1 cellular context compared by ENCODE assay signal in the genomic region with DNA sequence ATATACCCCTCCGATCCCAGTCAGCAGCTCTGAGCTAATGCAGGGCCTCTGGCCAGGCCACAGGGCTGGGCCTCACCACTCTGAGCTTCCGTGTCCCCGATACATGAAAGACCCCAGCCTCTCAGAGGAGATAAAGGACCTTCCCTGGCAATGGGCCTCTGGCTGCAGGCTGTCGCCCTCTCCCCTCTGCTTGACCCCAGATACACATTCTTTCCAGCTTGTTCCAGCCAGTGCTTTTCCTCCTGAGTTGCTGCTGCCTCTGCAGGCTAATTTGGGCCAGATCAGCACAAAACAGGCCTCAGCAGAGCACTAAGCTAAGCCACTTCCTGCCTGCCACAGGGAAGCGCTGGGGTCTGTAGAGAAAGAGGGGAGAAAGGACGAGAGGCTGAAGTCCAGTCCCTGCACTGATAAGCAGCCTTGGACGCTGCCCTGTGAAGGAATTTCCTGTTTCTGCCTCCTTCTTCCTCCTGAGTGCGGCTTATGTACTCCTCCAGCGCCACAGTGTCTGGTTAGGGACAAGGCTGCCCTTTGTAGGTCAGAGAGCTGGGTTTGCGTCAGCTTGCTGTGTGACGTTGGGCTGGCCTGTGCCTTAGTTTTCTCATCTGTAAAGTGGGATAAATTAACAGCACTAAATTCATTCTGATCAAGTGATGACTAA.
TF ChIP-seq lines count a peak whose summit lies in the region.

No MANE protein-coding gene starts in this region.

TF ChIP-seq in HepG2, 621 proteins besides CTCF, POLR2A, EP300 and RAD21 (continued from another document):
- TF ChIP-seq, protein P1, sequence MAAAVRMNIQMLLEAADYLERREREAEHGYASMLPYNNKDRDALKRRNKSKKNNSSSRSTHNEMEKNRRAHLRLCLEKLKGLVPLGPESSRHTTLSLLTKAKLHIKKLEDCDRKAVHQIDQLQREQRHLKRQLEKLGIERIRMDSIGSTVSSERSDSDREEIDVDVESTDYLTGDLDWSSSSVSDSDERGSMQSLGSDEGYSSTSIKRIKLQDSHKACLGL (CRISPR knock-in tag; IDR thresholded peaks at IDR 0.05): no peak
- TF ChIP-seq, protein P2, sequence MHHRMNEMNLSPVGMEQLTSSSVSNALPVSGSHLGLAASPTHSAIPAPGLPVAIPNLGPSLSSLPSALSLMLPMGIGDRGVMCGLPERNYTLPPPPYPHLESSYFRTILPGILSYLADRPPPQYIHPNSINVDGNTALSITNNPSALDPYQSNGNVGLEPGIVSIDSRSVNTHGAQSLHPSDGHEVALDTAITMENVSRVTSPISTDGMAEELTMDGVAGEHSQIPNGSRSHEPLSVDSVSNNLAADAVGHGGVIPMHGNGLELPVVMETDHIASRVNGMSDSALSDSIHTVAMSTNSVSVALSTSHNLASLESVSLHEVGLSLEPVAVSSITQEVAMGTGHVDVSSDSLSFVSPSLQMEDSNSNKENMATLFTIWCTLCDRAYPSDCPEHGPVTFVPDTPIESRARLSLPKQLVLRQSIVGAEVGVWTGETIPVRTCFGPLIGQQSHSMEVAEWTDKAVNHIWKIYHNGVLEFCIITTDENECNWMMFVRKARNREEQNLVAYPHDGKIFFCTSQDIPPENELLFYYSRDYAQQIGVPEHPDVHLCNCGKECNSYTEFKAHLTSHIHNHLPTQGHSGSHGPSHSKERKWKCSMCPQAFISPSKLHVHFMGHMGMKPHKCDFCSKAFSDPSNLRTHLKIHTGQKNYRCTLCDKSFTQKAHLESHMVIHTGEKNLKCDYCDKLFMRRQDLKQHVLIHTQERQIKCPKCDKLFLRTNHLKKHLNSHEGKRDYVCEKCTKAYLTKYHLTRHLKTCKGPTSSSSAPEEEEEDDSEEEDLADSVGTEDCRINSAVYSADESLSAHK (CRISPR knock-in tag; IDR thresholded peaks at IDR 0.05; ENCODE audit: borderline replicate concordance): no peak
- no peak for TF ChIP-seq ZNF773 (CRISPR knock-in tag; IDR thresholded peaks at IDR 0.05; ENCODE audit: borderline replicate concordance)
- no peak for TF ChIP-seq ZNF138 (CRISPR knock-in tag; IDR thresholded peaks at IDR 0.05; ENCODE audit: low read depth)
- no peak; the same call in 1 of the 2 replicates for TF ChIP-seq ZNF460 (CRISPR knock-in tag; IDR thresholded peaks at IDR 0.05; ENCODE audit: borderline replicate concordance)
- TF ChIP-seq ZNF354B (CRISPR knock-in tag; IDR thresholded peaks at IDR 0.05): peak; percentile 85; the same call in 1 of the 2 replicates
- no peak for TF ChIP-seq ZNF652 (CRISPR knock-in tag; IDR thresholded peaks at IDR 0.05; ENCODE audit: borderline replicate concordance, low read depth)
- no peak for TF ChIP-seq SP1 (IDR thresholded peaks at IDR 0.05)
- peak; percentile 38 for TF ChIP-seq SP1 (CRISPR knock-in tag; IDR thresholded peaks at IDR 0.05)
- TF ChIP-seq, protein P3, sequence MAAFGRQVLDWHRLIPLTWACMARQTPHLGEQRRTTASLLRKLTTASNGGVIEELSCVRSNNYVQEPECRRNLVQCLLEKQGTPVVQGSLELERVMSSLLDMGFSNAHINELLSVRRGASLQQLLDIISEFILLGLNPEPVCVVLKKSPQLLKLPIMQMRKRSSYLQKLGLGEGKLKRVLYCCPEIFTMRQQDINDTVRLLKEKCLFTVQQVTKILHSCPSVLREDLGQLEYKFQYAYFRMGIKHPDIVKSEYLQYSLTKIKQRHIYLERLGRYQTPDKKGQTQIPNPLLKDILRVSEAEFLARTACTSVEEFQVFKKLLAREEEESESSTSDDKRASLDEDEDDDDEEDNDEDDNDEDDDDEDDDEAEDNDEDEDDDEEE (CRISPR knock-in tag; IDR thresholded peaks at IDR 0.05): no peak
- TF ChIP-seq TRIM24 (CRISPR knock-in tag; IDR thresholded peaks at IDR 0.05): peak; percentile 75
- no peak for TF ChIP-seq ATF7-NPFF (CRISPR knock-in tag; IDR thresholded peaks at IDR 0.05; ENCODE audit: low read depth)
- TF ChIP-seq ZMYM4 (CRISPR knock-in tag; IDR thresholded peaks at IDR 0.05): no peak; the same call in 1 of the 2 replicates
- TF ChIP-seq SUZ12 (IDR thresholded peaks at IDR 0.05; ENCODE audit: low read depth, low read length): no peak
- no peak for TF ChIP-seq MEIS1 (CRISPR knock-in tag; IDR thresholded peaks at IDR 0.05; ENCODE audit: borderline replicate concordance)
- 0 out of 2 replicates have a peak, but pooled peaks have one; percentile 29 for TF ChIP-seq ZNF160 (CRISPR knock-in tag; IDR thresholded peaks at IDR 0.05)
- no peak for TF ChIP-seq KLF9 (CRISPR knock-in tag; IDR thresholded peaks at IDR 0.05; ENCODE audit: low read depth)
- TF ChIP-seq ZNF335 (CRISPR knock-in tag; IDR thresholded peaks at IDR 0.05): no peak
- peak; percentile 18; the same call in 1 of the 2 replicates for TF ChIP-seq KMT2B (CRISPR knock-in tag; IDR thresholded peaks at IDR 0.05)
- no peak for TF ChIP-seq MATR3 (CRISPR knock-in tag; IDR thresholded peaks at IDR 0.05)
- TF ChIP-seq, protein P4, sequence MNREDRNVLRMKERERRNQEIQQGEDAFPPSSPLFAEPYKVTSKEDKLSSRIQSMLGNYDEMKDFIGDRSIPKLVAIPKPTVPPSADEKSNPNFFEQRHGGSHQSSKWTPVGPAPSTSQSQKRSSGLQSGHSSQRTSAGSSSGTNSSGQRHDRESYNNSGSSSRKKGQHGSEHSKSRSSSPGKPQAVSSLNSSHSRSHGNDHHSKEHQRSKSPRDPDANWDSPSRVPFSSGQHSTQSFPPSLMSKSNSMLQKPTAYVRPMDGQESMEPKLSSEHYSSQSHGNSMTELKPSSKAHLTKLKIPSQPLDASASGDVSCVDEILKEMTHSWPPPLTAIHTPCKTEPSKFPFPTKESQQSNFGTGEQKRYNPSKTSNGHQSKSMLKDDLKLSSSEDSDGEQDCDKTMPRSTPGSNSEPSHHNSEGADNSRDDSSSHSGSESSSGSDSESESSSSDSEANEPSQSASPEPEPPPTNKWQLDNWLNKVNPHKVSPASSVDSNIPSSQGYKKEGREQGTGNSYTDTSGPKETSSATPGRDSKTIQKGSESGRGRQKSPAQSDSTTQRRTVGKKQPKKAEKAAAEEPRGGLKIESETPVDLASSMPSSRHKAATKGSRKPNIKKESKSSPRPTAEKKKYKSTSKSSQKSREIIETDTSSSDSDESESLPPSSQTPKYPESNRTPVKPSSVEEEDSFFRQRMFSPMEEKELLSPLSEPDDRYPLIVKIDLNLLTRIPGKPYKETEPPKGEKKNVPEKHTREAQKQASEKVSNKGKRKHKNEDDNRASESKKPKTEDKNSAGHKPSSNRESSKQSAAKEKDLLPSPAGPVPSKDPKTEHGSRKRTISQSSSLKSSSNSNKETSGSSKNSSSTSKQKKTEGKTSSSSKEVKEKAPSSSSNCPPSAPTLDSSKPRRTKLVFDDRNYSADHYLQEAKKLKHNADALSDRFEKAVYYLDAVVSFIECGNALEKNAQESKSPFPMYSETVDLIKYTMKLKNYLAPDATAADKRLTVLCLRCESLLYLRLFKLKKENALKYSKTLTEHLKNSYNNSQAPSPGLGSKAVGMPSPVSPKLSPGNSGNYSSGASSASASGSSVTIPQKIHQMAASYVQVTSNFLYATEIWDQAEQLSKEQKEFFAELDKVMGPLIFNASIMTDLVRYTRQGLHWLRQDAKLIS (CRISPR knock-in tag; IDR thresholded peaks at IDR 0.05): no peak; the same call in 1 of the 2 replicates
- TF ChIP-seq, protein P5, sequence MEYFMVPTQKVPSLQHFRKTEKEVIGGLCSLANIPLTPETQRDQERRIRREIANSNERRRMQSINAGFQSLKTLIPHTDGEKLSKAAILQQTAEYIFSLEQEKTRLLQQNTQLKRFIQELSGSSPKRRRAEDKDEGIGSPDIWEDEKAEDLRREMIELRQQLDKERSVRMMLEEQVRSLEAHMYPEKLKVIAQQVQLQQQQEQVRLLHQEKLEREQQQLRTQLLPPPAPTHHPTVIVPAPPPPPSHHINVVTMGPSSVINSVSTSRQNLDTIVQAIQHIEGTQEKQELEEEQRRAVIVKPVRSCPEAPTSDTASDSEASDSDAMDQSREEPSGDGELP (IDR thresholded peaks at IDR 0.05; ENCODE audit: borderline replicate concordance, low read depth): peak; percentile 44; the same call in 1 of the 2 replicates
- TF ChIP-seq, protein P6, sequence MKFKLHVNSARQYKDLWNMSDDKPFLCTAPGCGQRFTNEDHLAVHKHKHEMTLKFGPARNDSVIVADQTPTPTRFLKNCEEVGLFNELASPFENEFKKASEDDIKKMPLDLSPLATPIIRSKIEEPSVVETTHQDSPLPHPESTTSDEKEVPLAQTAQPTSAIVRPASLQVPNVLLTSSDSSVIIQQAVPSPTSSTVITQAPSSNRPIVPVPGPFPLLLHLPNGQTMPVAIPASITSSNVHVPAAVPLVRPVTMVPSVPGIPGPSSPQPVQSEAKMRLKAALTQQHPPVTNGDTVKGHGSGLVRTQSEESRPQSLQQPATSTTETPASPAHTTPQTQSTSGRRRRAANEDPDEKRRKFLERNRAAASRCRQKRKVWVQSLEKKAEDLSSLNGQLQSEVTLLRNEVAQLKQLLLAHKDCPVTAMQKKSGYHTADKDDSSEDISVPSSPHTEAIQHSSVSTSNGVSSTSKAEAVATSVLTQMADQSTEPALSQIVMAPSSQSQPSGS (CRISPR knock-in tag; IDR thresholded peaks at IDR 0.05): peak; percentile 65
- no peak for TF ChIP-seq FOXP1 (IDR thresholded peaks at IDR 0.05)
- TF ChIP-seq FOXP1 (CRISPR knock-in tag; IDR thresholded peaks at IDR 0.05): 0 out of 2 replicates have a peak, but pooled peaks have one; percentile 25
- peak; percentile 71 for TF ChIP-seq PHF5A (CRISPR knock-in tag; IDR thresholded peaks at IDR 0.05; ENCODE audit: low read depth, unreplicated experiment)
- no peak for TF ChIP-seq STAT5B (CRISPR knock-in tag; IDR thresholded peaks at IDR 0.05)
- TF ChIP-seq CHD2 (IDR thresholded peaks at IDR 0.05; ENCODE audit: low read depth, low read length): no peak
- no peak for TF ChIP-seq SRY (CRISPR knock-in tag; IDR thresholded peaks at IDR 0.05)
- no peak for TF ChIP-seq AGO1 (IDR thresholded peaks at IDR 0.05; ENCODE audit: low read depth, low read length, poor library complexity, severe bottlenecking)
- no peak for TF ChIP-seq ARNTL (CRISPR knock-in tag; IDR thresholded peaks at IDR 0.05)
- TF ChIP-seq PHF20 (CRISPR knock-in tag; IDR thresholded peaks at IDR 0.05): peak; percentile 72
- no peak for TF ChIP-seq U2AF2 (IDR thresholded peaks at IDR 0.05; ENCODE audit: low read depth, low read length)
